In genomic region chr9:125241863-125242739, GRCh38 we compare ENCODE assay signal across 8 cellular contexts. TPM values are rescaled to one million over a fixed set of nuclear protein-coding genes. Genes with fewer than 3 reads are reported as not detected.
A peak's percentile ranks its signal among the peaks of the same experiment; 100 is the strongest.
DNase-seq lines count a peak whose midpoint lies in the region; ATAC-seq and TF ChIP-seq lines count a peak whose summit lies in the region.

No MANE protein-coding gene starts in this region.

- peaks cover 14% of the 10 kb centered on the region for H4K20me1 ChIP-seq in fibroblast of lung (ENCODE audit: control insufficient read depth, extremely low read depth, insufficient read depth, low read length)

- H3K4me1 ChIP-seq in A673 (ENCODE audit: insufficient read depth, low read length, poor library complexity, severe bottlenecking) (peaks cover 31% of the 10 kb centered on the region), fibroblast of lung (ENCODE audit: control insufficient read depth, extremely low read depth, insufficient read depth, low read length) (peaks cover 4% of the 10 kb centered on the region), neuronal stem cell (ENCODE audit: control insufficient read depth in 2 of 2, insufficient read depth in 1 of 2, low read depth in 1 of 2, low read length in 2 of 2) (peaks cover 6 to 9% of the 10 kb centered on the region in 2 donors)

- peak overlapping the region; percentile 15 for H2AFZ ChIP-seq in fibroblast of lung (ENCODE audit: low read length)
- H2AFZ ChIP-seq in neuronal stem cell (ENCODE audit: low read length): peak overlapping the region; percentile 83

- H3K27me3 Mint-ChIP-seq in WTC11 (ENCODE audit: low read depth): peaks cover 2% of the 10 kb centered on the region; the same call in 1 of the 2 replicates

- H3K4me2 ChIP-seq in fibroblast of lung (ENCODE audit: extremely low read depth, insufficient read depth, low read length) (peak overlapping the region; percentile 89), neuronal stem cell (ENCODE audit: insufficient read depth, low read length, poor library complexity, severe bottlenecking) (peak overlapping the region; percentile 86)

- H3K18ac ChIP-seq in neuronal stem cell (ENCODE audit: low read length): peak overlapping the region; percentile 95

- H3K9ac ChIP-seq in fibroblast of lung (ENCODE audit: insufficient read depth, low read length): peak overlapping the region; percentile 78
- peak overlapping the region; percentile 95 for H3K9ac ChIP-seq in neuronal stem cell (ENCODE audit: low read depth, low read length, poor library complexity)

- peak overlapping the region; percentile 68 for H4K8ac ChIP-seq in neuronal stem cell (ENCODE audit: low read depth, low read length)

- peaks cover 24% of the 10 kb centered on the region for H3K4me1 Mint-ChIP-seq in WTC11

- H3K36me3 Mint-ChIP-seq in WTC11: peaks cover 40% of the 10 kb centered on the region

- no peak overlapping the region for H4K91ac ChIP-seq in neuronal stem cell (ENCODE audit: low read depth, low read length, poor library complexity)

- peaks cover 6% of the 10 kb centered on the region for H3K79me1 ChIP-seq in neuronal stem cell (ENCODE audit: low read depth, low read length)

- H3K36me3 ChIP-seq in A673 (ENCODE audit: insufficient read depth, low read length, poor library complexity, severe bottlenecking): peaks cover 35% of the 10 kb centered on the region
- peaks cover 22% of the 10 kb centered on the region for H3K36me3 ChIP-seq in fibroblast of lung (ENCODE audit: control insufficient read depth, insufficient read depth, low read length)
- H3K36me3 ChIP-seq in neuronal stem cell (replicated peaks in 1 of 2; ENCODE audit: control insufficient read depth in 2 of 2, insufficient read depth in 2 of 2, low read length in 2 of 2): peaks cover 13 to 35% of the 10 kb centered on the region in 2 donors

- H2BK15ac ChIP-seq in neuronal stem cell (ENCODE audit: low read length): peak overlapping the region; percentile 53

- intact Hi-C loops in A673 (cut with micrococcal nuclease; ENCODE audit: unreplicated experiment): loop anchor here (2.0 to 5.0 kb wide), 2 partner anchors 19 to 125 kb away; partner anchors contain the start of gene GAPVD1

- H3K4ac ChIP-seq in neuronal stem cell (ENCODE audit: low read length): peak overlapping the region; percentile 4

- no peaks in the 10 kb centered on the region for H3K9me3 Mint-ChIP-seq in WTC11

- H3K4me3 Mint-ChIP-seq in WTC11: peak overlapping the region; percentile 98

- H3K9me3 ChIP-seq in A673 (ENCODE audit: low read depth, low read length, poor library complexity, severe bottlenecking) (no peaks in the 10 kb centered on the region), fibroblast of lung (ENCODE audit: control insufficient read depth, insufficient read depth, low read depth, low read length) (no peaks in the 10 kb centered on the region), neuronal stem cell (replicated peaks in 1 of 2; ENCODE audit: control insufficient read depth in 2 of 2, insufficient read depth in 1 of 2, low read depth in 1 of 2, low read length in 2 of 2) (no peaks in the 10 kb centered on the region)

- peak overlapping the region; percentile 68 for H2BK5ac ChIP-seq in neuronal stem cell (ENCODE audit: low read length)

- BruUV-seq in A673 (replicated peaks; lab: Mats Ljungman, UMichigan): TSS peak; percentile 94

- H2AK5ac ChIP-seq in neuronal stem cell (ENCODE audit: low read depth, low read length): peak overlapping the region; percentile 59

- peak overlapping the region; percentile 5 for H3K23ac ChIP-seq in neuronal stem cell (ENCODE audit: low read depth, low read length, poor library complexity)

- no peak overlapping the region for H2BK120ac ChIP-seq in neuronal stem cell (ENCODE audit: low read depth, low read length)

- H3K27ac Mint-ChIP-seq in WTC11: peak overlapping the region; percentile 99

- no peak overlapping the region for H3K14ac ChIP-seq in neuronal stem cell (ENCODE audit: low read length)

- WGBS in neuronal stem cell (ENCODE audit: extremely low coverage in 2 of 2, insufficient read length in 2 of 2, insufficient replicate concordance in 1 of 2), 2 donors: no CpG with 5 or more reads among the region's 27 CpGs

- CTCF ChIA-PET in A673 (lab: Charles Lee) (interaction anchor here (0.6 kb wide), 1 partner anchor 14 kb away, joined by 5 read pairs; no protein-coding TSS in a partner anchor), WTC11 (lab: Charles Lee) (interaction anchor here (0.7 to 1.9 kb wide), 8 partner anchors 14 to 468 kb away, joined by 3 to 14 read pairs (median 4); partner anchors contain the start of gene GAPVD1)

- H3K4me3 ChIP-seq in A673 (ENCODE audit: low read depth, low read length, poor library complexity, severe bottlenecking) (peak overlapping the region; percentile 93), fibroblast of lung (replicated peaks in 1 of 4; ENCODE audit: control extremely low read depth in 1 of 4, insufficient read depth in 1 of 4, low read depth in 3 of 4, low read length in 4 of 4) (peak overlapping the region; percentile 41 to 84 (median 68)), neuronal stem cell (ENCODE audit: low read length in 2 of 2) (peak overlapping the region; percentile 73 to 82)

- H2BK12ac ChIP-seq in neuronal stem cell (ENCODE audit: low read length): no peak overlapping the region

- no peaks in the 10 kb centered on the region for H3K27me3 ChIP-seq in A673 (replicated peaks; ENCODE audit: insufficient read depth, low read depth, low read length, poor library complexity)
- no peaks in the 10 kb centered on the region for H3K27me3 ChIP-seq in fibroblast of lung (ENCODE audit: control insufficient read depth, insufficient read depth, low read length)
- no peaks in the 10 kb centered on the region for H3K27me3 ChIP-seq in neuronal stem cell (ENCODE audit: control insufficient read depth in 3 of 3, insufficient read depth in 3 of 3, low read depth in 1 of 3, low read length in 3 of 3)

- POLR2A ChIA-PET in A673 (lab: Charles Lee; ENCODE audit: low non-redundant PET) (interaction anchor here (0.5 to 0.9 kb wide), 3 partner anchors 12 to 1051 kb away, joined by 3 to 20 read pairs (median 3); no protein-coding TSS in a partner anchor), WTC11 (lab: Charles Lee) (interaction anchor here (0.6 to 2.0 kb wide), 21 partner anchors 10 to 471 kb away, joined by 3 to 16 read pairs (median 4); partner anchors contain the start of genes ARPC5L, GAPVD1, NR6A1 and RABEPK)

- H3K79me2 ChIP-seq in fibroblast of lung (ENCODE audit: control insufficient read depth, insufficient read depth, low read length): peaks cover 40% of the 10 kb centered on the region

- ATAC-seq in GM18511 (IDR thresholded peaks at IDR 0.05; ENCODE audit: unreplicated experiment) (peak; percentile 14), HG03159 (IDR thresholded peaks at IDR 0.05; ENCODE audit: unreplicated experiment) (peak; percentile 24), WTC11 (peak; percentile 16)

- H3K27ac ChIP-seq in A673 (ENCODE audit: low read depth, low read length, poor library complexity, severe bottlenecking) (peak overlapping the region; percentile 93), fibroblast of lung (ENCODE audit: insufficient read depth, low read length) (peak overlapping the region; percentile 96), neuronal stem cell (replicated peaks; ENCODE audit: low read length) (peak overlapping the region; percentile 70)

- DNase-seq in A673 (ENCODE audit: low spot score) (peak; percentile 42), WTC11 (ENCODE audit: low spot score) (no peak), fibroblast of lung (ENCODE audit: low read depth in 2 of 2) (no peak), neuronal stem cell (ENCODE audit: low spot score) (no peak), NCI-H1105 treated with DMSO at 0.1 percent for 48 hours (lab: John Stamatoyannopoulos, UW) (no peak), middle frontal gyrus (ENCODE audit: extremely low spot score, low spot score) (no peak)

- TF ChIP-seq CTCF in A673 (conservative IDR thresholded peaks at IDR 0.05; ENCODE audit: low read depth, low read length): no peak
- TF ChIP-seq CTCF in WTC11 (IDR thresholded peaks at IDR 0.05): no peak
- TF ChIP-seq CTCF in fibroblast of lung (conservative IDR thresholded peaks at IDR 0.05 in 1 of 2, IDR thresholded peaks at IDR 0.05 in 1 of 2; ENCODE audit: low read depth in 1 of 2, low read length in 2 of 2): no peak

TF ChIP-seq in WTC11, 78 proteins besides CTCF, POLR2A, EP300 and RAD21 (continues in another document):
- TF ChIP-seq GTF2I (CRISPR knock-in tag; conservative IDR thresholded peaks at IDR 0.05): no peak
- TF ChIP-seq ZNF138 (CRISPR knock-in tag; conservative IDR thresholded peaks at IDR 0.05): no peak
- TF ChIP-seq MYBL2 (CRISPR knock-in tag; IDR thresholded peaks at IDR 0.05): no peak
- TF ChIP-seq NFYB (CRISPR knock-in tag; conservative IDR thresholded peaks at IDR 0.05; ENCODE audit: low read depth): no peak
- TF ChIP-seq SP1 (CRISPR knock-in tag; conservative IDR thresholded peaks at IDR 0.05): no peak

RNA-seq across cellular contexts. Expression of gene HSPA5, which starts 1.0 kb away (rescaled TPM):
- 260 and 290 TPM in 2 replicates for total RNA-seq in A673 (2021)
- 224 to 357 TPM (median 224 TPM) in 3 replicates for total RNA-seq in WTC11 (2021)
- total RNA-seq in fibroblast of lung: 193 and 339 TPM in 2 replicates
- polyA plus RNA-seq in fibroblast of lung: 482 and 558 TPM in 2 replicates
- 449 and 587 TPM in 2 replicates for polyA plus RNA-seq in fibroblast of lung (2012)
- 122 and 124 TPM in 2 replicates for polyA minus RNA-seq in fibroblast of lung (ENCODE audit: low replicate concordance)
- 77.9 TPM for polyA plus RNA-seq in neuronal stem cell (2013, experiment 1 of 2)
- 76.9 TPM for polyA plus RNA-seq in neuronal stem cell (2013, experiment 2 of 2)

RNA-seq across cellular contexts. Expression of gene GAPVD1, which starts 19.5 kb away (rescaled TPM):
- total RNA-seq in A673 (2021) (55.3 and 58.2 TPM in 2 replicates), WTC11 (2021) (33.3 to 34.0 TPM (median 33.8 TPM) in 3 replicates), fibroblast of lung (54.7 and 72.3 TPM in 2 replicates)
- 22.5 and 23.0 TPM in 2 replicates for polyA plus RNA-seq in fibroblast of lung
- 15.9 and 16.6 TPM in 2 replicates for polyA plus RNA-seq in fibroblast of lung (2012)
- polyA minus RNA-seq in fibroblast of lung (ENCODE audit: low replicate concordance): 16.1 and 18.9 TPM in 2 replicates
- 12.0 TPM for polyA plus RNA-seq in neuronal stem cell (2013, experiment 1 of 2)
- 12.0 TPM for polyA plus RNA-seq in neuronal stem cell (2013, experiment 2 of 2)

RNA-seq across cellular contexts. Expression of gene RABEPK, which starts 41.8 kb away (rescaled TPM):
- total RNA-seq in A673 (2021) (32.7 and 43.6 TPM in 2 replicates), WTC11 (2021) (23.4 to 25.5 TPM (median 23.7 TPM) in 3 replicates), fibroblast of lung (37.3 and 37.8 TPM in 2 replicates)
- polyA plus RNA-seq in fibroblast of lung: 29.8 and 32.6 TPM in 2 replicates
- 30.5 and 34.4 TPM in 2 replicates for polyA plus RNA-seq in fibroblast of lung (2012)
- 14.3 and 27.3 TPM in 2 replicates for polyA minus RNA-seq in fibroblast of lung (ENCODE audit: low replicate concordance)
- polyA plus RNA-seq in neuronal stem cell (2013, experiment 1 of 2): 12.5 TPM
- 12.3 TPM for polyA plus RNA-seq in neuronal stem cell (2013, experiment 2 of 2)

RNA-seq across cellular contexts. Expression of gene PPP6C, which starts 52.5 kb away (rescaled TPM):
- total RNA-seq in A673 (2021): 50.8 and 51.7 TPM in 2 replicates
- total RNA-seq in WTC11 (2021): 40.9 to 47.4 TPM (median 41.4 TPM) in 3 replicates
- 11.6 and 12.7 TPM in 2 replicates for total RNA-seq in fibroblast of lung
- polyA plus RNA-seq in fibroblast of lung: 37.1 and 47.9 TPM in 2 replicates
- polyA plus RNA-seq in fibroblast of lung (2012): 22.1 and 24.2 TPM in 2 replicates
- polyA minus RNA-seq in fibroblast of lung (ENCODE audit: low replicate concordance): 3.4 and 7.2 TPM in 2 replicates
- 34.6 TPM for polyA plus RNA-seq in neuronal stem cell (2013, experiment 1 of 2)
- 35.2 TPM for polyA plus RNA-seq in neuronal stem cell (2013, experiment 2 of 2)
